In genomic region chr4:119626420-119626819, GRCh38 we compare ENCODE assay signal across 8 cellular contexts. TPM values are rescaled to one million over a fixed set of nuclear protein-coding genes. Genes with fewer than 3 reads are reported as not detected.
A peak's percentile ranks its signal among the peaks of the same experiment; 100 is the strongest.
DNase-seq lines count a peak whose midpoint lies in the region; ATAC-seq and TF ChIP-seq lines count a peak whose summit lies in the region.

No MANE protein-coding gene starts in this region.

- no peaks in the 10 kb centered on the region for H3K9me3 ChIP-seq in heart right ventricle
- no peaks in the 10 kb centered on the region for H3K9me3 ChIP-seq in mucosa of rectum (ENCODE audit: control insufficient read depth in 2 of 2, low read length in 2 of 2)
- H3K9me3 ChIP-seq in uterus: no peaks in the 10 kb centered on the region

- TF ChIP-seq CTCF in heart right ventricle (IDR thresholded peaks at IDR 0.05): no peak
- TF ChIP-seq CTCF in choroid plexus epithelial cell (conservative IDR thresholded peaks at IDR 0.05; ENCODE audit: low read depth, low read length): no peak
- TF ChIP-seq CTCF in uterus (IDR thresholded peaks at IDR 0.05): no peak

- peak overlapping the region; percentile 86 to 94 for H3K9ac ChIP-seq in mucosa of rectum (ENCODE audit: low read depth in 1 of 2, low read length in 2 of 2)

- H3K36me3 ChIP-seq in heart right ventricle (no peaks in the 10 kb centered on the region), mucosa of rectum (ENCODE audit: control insufficient read depth in 2 of 2, insufficient read depth in 2 of 2, low read length in 2 of 2) (peaks cover 0 to 3% of the 10 kb centered on the region in 2 donors), uterus (no peaks in the 10 kb centered on the region)

- no peak for DNase-seq in heart right ventricle
- DNase-seq in Right ventricle myocardium superior: no peak
- peak; percentile 41 for DNase-seq in choroid plexus epithelial cell (ENCODE audit: low read depth)
- no peak for DNase-seq in uterus
- no peak for DNase-seq in putamen (ENCODE audit: low spot score)
- no peak for DNase-seq in stimulated activated naive CD4-positive, alpha-beta T cell treated with Interleukin-2 at 50 U/mL for 16 hours (lab: John Stamatoyannopoulos, UW)

- TF ChIP-seq POLR2A in uterus (IDR thresholded peaks at IDR 0.05): no peak

- ATAC-seq in heart right ventricle: no peak
- no peak for ATAC-seq in Right ventricle myocardium superior (ENCODE audit: poor library complexity)
- ATAC-seq in HG03095 (IDR thresholded peaks at IDR 0.05; ENCODE audit: unreplicated experiment): no peak

- peak overlapping the region in 9 of 10 donors; percentile 48 to 92 (median 89) for H3K27ac ChIP-seq in heart right ventricle
- peak overlapping the region; percentile 90 to 94 for H3K27ac ChIP-seq in mucosa of rectum (ENCODE audit: low read depth in 2 of 2, low read length in 2 of 2)
- H3K27ac ChIP-seq in uterus: peak overlapping the region; percentile 85 to 92

- intact Hi-C loops in heart right ventricle (cut with DNase I) (loop anchor here in 9 of 10 donors (2.0 to 10.0 kb wide), 10 partner anchors 62 to 426 kb away; no protein-coding TSS in a partner anchor), Right ventricle myocardium superior (cut with DNase I) (loop anchor here (5.0 to 10.0 kb wide), 4 partner anchors 62 to 421 kb away; a partner anchor contains a TSS), uterus (cut with DNase I; ENCODE audit: low total_unique reads) (no loop called here)

- H3K4me1 ChIP-seq in heart right ventricle: peaks cover 0 to 25% (median 9%) of the 10 kb centered on the region in 9 donors
- H3K4me1 ChIP-seq in mucosa of rectum (ENCODE audit: control insufficient read depth in 2 of 2, insufficient read depth in 2 of 2, low read length in 2 of 2): peaks cover 9 to 24% of the 10 kb centered on the region in 2 donors
- no peaks in the 10 kb centered on the region for H3K4me1 ChIP-seq in uterus

- WGBS in heart right ventricle, 2 donors: 53 to 54% methylated on average over 11 of the region's 11 CpGs

- H3K4me3 ChIP-seq in heart right ventricle (peak overlapping the region; percentile 80 to 91 (median 82)), choroid plexus epithelial cell (ENCODE audit: low read depth, low read length) (peak overlapping the region; percentile 85), mucosa of rectum (ENCODE audit: low read length in 2 of 2) (peak overlapping the region; percentile 93 to 98), uterus (peak overlapping the region; percentile 56 to 61)

- H3K27me3 ChIP-seq in heart right ventricle (peaks cover 0 to 63% (median 3%) of the 10 kb centered on the region in 7 donors), mucosa of rectum (ENCODE audit: control insufficient read depth in 2 of 2, insufficient read depth in 2 of 2, low read length in 2 of 2) (no peaks in the 10 kb centered on the region), uterus (no peaks in the 10 kb centered on the region)

RNA-seq across cellular contexts. Expression of gene PDE5A, which starts 2.2 kb away (rescaled TPM):
- 10 to 100 TPM in 6 of 10 donors, 1 to 10 TPM in 4; 5.8 to 17.4 (median 11.9) TPM for total RNA-seq in heart right ventricle
- polyA plus RNA-seq in heart right ventricle: 1 to 10 TPM; 1.5 to 4.3 TPM
- total RNA-seq in Right ventricle myocardium superior: 6.5 TPM
- total RNA-seq in uterus: 100 to 1,000 TPM in 2 of 4 donors, 10 to 100 TPM in 2; 13.5 to 192 (median 84.2) TPM
